Comparison of ENCODE assay signal across 8 cellular contexts in the genomic region with DNA sequence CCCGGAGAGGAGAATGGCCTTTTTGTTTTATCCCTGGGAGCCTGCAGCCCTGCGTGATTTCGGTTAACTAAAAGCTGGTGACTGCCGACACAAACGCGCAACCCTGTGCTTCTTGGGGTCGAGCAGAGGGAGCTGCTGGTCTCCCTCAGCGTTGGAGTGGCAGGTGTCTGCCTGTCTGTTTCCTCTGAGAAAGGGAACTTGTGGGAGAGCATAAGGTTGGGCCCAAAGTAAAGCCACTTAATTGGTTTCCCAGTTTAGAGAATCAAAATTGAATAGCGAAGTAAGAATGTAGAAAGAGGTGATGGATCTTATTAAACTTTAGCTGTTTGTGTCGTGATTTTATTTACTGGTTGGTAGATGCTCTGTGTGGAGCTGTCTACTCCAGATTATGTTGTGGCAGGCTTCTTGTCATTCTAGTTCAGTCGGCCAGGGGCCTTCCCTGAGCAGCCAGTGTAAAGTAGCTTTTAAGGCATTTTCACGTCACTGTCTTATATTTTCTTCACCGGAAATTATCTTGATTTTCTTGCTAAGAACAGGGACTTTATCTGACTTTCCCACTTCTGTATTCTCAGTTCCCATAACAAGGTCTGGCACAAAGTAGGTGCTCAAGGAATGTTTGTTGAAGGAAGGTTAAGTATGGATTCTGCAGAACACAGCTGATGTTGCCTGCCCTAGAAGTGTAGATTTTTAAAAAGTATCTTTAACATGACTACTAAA. TPM values are rescaled to one million over a fixed set of nuclear protein-coding genes. Genes with fewer than 3 reads are reported as not detected.
A peak's percentile ranks its signal among the peaks of the same experiment; 100 is the strongest.
DNase-seq lines count a peak whose midpoint lies in the region; ATAC-seq and TF ChIP-seq lines count a peak whose summit lies in the region.

No MANE protein-coding gene starts in this region.

- H3K4me3 Mint-ChIP-seq in activated naive CD4-positive, alpha-beta T cell treated with anti-CD3 and anti-CD28 coated beads, Interleukin-2, amount 10 ng/mL, durations not matched to agents 7 days and 5 days: peak overlapping the region; percentile 89
- peak overlapping the region; percentile 92 for H3K4me3 Mint-ChIP-seq in activated B cell treated with CpG ODN at 0.5 μM for 24 hours

- DNase-seq in activated naive CD4-positive, alpha-beta T cell treated with anti-CD3 and anti-CD28 coated beads, Interleukin-2, amount 10 ng/mL, durations not matched to agents 7 days and 5 days: no peak
- no peak for DNase-seq in activated naive CD4-positive, alpha-beta T cell (lab: John Stamatoyannopoulos, UW)
- DNase-seq in activated B cell treated with CpG ODN at 0.5 μM for 24 hours: no peak
- DNase-seq in heart right ventricle: no peak
- no peak for DNase-seq in skeletal muscle cell (ENCODE audit: low read depth)
- DNase-seq in NCI-H128 (lab: John Stamatoyannopoulos, UW; ENCODE audit: unreplicated experiment): no peak
- DNase-seq in NCI-H2171 (lab: John Stamatoyannopoulos, UW): no peak

- H3K4me1 Mint-ChIP-seq in activated naive CD4-positive, alpha-beta T cell treated with anti-CD3 and anti-CD28 coated beads, Interleukin-2, amount 10 ng/mL, durations not matched to agents 7 days and 5 days: peaks cover 27% of the 10 kb centered on the region
- peaks cover 17% of the 10 kb centered on the region for H3K4me1 Mint-ChIP-seq in activated B cell treated with CpG ODN at 0.5 μM for 24 hours

- H3K36me3 Mint-ChIP-seq in activated naive CD4-positive, alpha-beta T cell treated with anti-CD3 and anti-CD28 coated beads, Interleukin-2, amount 10 ng/mL, durations not matched to agents 7 days and 5 days: peaks cover 37% of the 10 kb centered on the region
- peaks cover 55% of the 10 kb centered on the region for H3K36me3 Mint-ChIP-seq in activated B cell treated with CpG ODN at 0.5 μM for 24 hours (ENCODE audit: low read depth)

- H3K4me1 ChIP-seq in heart right ventricle: peaks cover 0 to 19% (median 13%) of the 10 kb centered on the region in 9 donors

- ATAC-seq in HG03135 (IDR thresholded peaks at IDR 0.05; ENCODE audit: unreplicated experiment): peak; percentile 18
- peak; percentile 3 for ATAC-seq in activated B cell treated with CpG ODN at 0.5 μM for 24 hours (ENCODE audit: low read depth)
- ATAC-seq in heart right ventricle: peak in 1 of 8 donors; percentile 6

- CTCF ChIA-PET in activated naive CD4-positive, alpha-beta T cell treated with anti-CD3 and anti-CD28 coated beads, Interleukin-2, amount 10 ng/mL, durations not matched to agents 7 days and 5 days (lab: Charles Lee): interaction anchor here (0.6 to 4.1 kb wide), 7 partner anchors 96 to 1455 kb away, joined by 3 to 16 read pairs (median 3); no protein-coding TSS in a partner anchor
- CTCF ChIA-PET in activated B cell treated with CpG ODN at 0.5 μM for 24 hours (lab: Charles Lee): interaction anchor here (0.8 to 1.7 kb wide), 5 partner anchors 17 to 269 kb away, joined by 3 to 8 read pairs (median 3); a partner anchor contains a TSS

- peaks cover 0 to 45% (median 34%) of the 10 kb centered on the region in 9 donors for H3K36me3 ChIP-seq in heart right ventricle

- POLR2A ChIA-PET in activated B cell treated with CpG ODN at 0.5 μM for 24 hours (lab: Charles Lee): interaction anchor here (0.9 to 2.0 kb wide), 10 partner anchors 11 to 1892 kb away, joined by 3 to 17 read pairs (median 4); a partner anchor contains a TSS

- no peaks in the 10 kb centered on the region for H3K27me3 ChIP-seq in heart right ventricle

- H3K9me3 ChIP-seq in heart right ventricle: no peaks in the 10 kb centered on the region

- intact Hi-C loops in activated B cell treated with CpG ODN at 0.5 μM for 24 hours (cut with micrococcal nuclease): loop anchor here (1.0 to 10.0 kb wide), 12 partner anchors 98 to 1891 kb away; a partner anchor contains a TSS
- intact Hi-C loops in heart right ventricle (cut with DNase I): loop anchor here in 8 of 10 donors (1.0 to 10.0 kb wide), 11 partner anchors 97 to 269 kb away; a partner anchor contains a TSS

- TF ChIP-seq CTCF in activated B cell treated with CpG ODN at 0.5 μM for 24 hours (IDR thresholded peaks at IDR 0.05): no peak
- no peak for TF ChIP-seq CTCF in heart right ventricle (IDR thresholded peaks at IDR 0.05)

- 6% methylated on average over 13 of the region's 13 CpGs for WGBS in heart right ventricle, 2 donors

- H3K27ac ChIP-seq in heart right ventricle: peak overlapping the region in 9 of 10 donors; percentile 80 to 98 (median 93)

- H3K27me3 Mint-ChIP-seq in activated naive CD4-positive, alpha-beta T cell treated with anti-CD3 and anti-CD28 coated beads, Interleukin-2, amount 10 ng/mL, durations not matched to agents 7 days and 5 days: no peaks in the 10 kb centered on the region
- H3K27me3 Mint-ChIP-seq in activated B cell treated with CpG ODN at 0.5 μM for 24 hours: no peaks in the 10 kb centered on the region

- peak overlapping the region; percentile 94 for H3K27ac Mint-ChIP-seq in activated naive CD4-positive, alpha-beta T cell treated with anti-CD3 and anti-CD28 coated beads, Interleukin-2, amount 10 ng/mL, durations not matched to agents 7 days and 5 days
- H3K27ac Mint-ChIP-seq in activated B cell treated with CpG ODN at 0.5 μM for 24 hours: peak overlapping the region; percentile 96

- no peaks in the 10 kb centered on the region for H3K9me3 Mint-ChIP-seq in activated naive CD4-positive, alpha-beta T cell treated with anti-CD3 and anti-CD28 coated beads, Interleukin-2, amount 10 ng/mL, durations not matched to agents 7 days and 5 days
- H3K9me3 Mint-ChIP-seq in activated B cell treated with CpG ODN at 0.5 μM for 24 hours: no peaks in the 10 kb centered on the region

- H3K4me3 ChIP-seq in heart right ventricle (peak overlapping the region; percentile 56 to 94 (median 78)), skeletal muscle cell (ENCODE audit: low read depth, low read length) (peak overlapping the region; percentile 88)

RNA-seq across cellular contexts. Expression of a gene that starts 0.7 kb away (rescaled TPM):
- total RNA-seq in activated B cell treated with CpG ODN at 0.5 μM for 24 hours (37.0 and 40.3 TPM in 2 replicates), heart right ventricle (10 to 100 TPM in 8 of 10 donors, 1 to 10 TPM in 2; 6.9 to 19.4 (median 12.5) TPM)
- 10 to 100 TPM in 1 of 2 donors, 1 to 10 TPM in 1; 9.7 to 22.4 TPM for polyA plus RNA-seq in heart right ventricle

RNA-seq across cellular contexts. Expression of a gene that starts 20.4 kb away (rescaled TPM):
- total RNA-seq in activated B cell treated with CpG ODN at 0.5 μM for 24 hours: 1.5 and 2.3 TPM in 2 replicates
- total RNA-seq in heart right ventricle: under 1 TPM in 1 of 10 donors, not detected in 9; 0.28 TPM
- not detected for polyA plus RNA-seq in heart right ventricle
